28 cellular contexts compared by ENCODE assay signal in genomic region chr6:40320947-40321346, GRCh38.
"Had no signal": no experiment of that assay in that cellular context is flagged by ENCODE, and none has a peak within 500 bp of the region (broad histone marks: within the 10 kb centered on the region; RNA-seq: fewer than 3 reads in every experiment).

No MANE protein-coding gene starts in this region.

- H3K27ac ChIP-seq: colonic mucosa, coronary artery, epithelial cell of prostate, esophagus muscularis mucosa, esophagus squamous epithelium, foreskin keratinocyte, gastrocnemius medialis, gastroesophageal sphincter, heart left ventricle, heart right ventricle had no signal

- H3K4me1 ChIP-seq: colonic mucosa, esophagus muscularis mucosa, foreskin keratinocyte, gastroesophageal sphincter had no signal

- H3K4me3 ChIP-seq: colonic mucosa, coronary artery, dorsolateral prefrontal cortex, esophagus muscularis mucosa, esophagus squamous epithelium, gastrocnemius medialis, gastroesophageal sphincter, heart left ventricle, heart right ventricle had no signal

- H3K36me3 ChIP-seq: colonic mucosa, esophagus muscularis mucosa, esophagus squamous epithelium, gastrocnemius medialis, gastroesophageal sphincter, heart left ventricle, heart right ventricle had no signal

- ATAC-seq: effector memory CD8-positive, alpha-beta T cell; esophagus mucosa; foreskin keratinocyte; gastrocnemius medialis; gastroesophageal sphincter; heart left ventricle; heart right ventricle had no signal

- FAIRE-seq: colon, endometrium, endothelial cell of umbilical vein, frontal cortex had no signal

- H3K27me3 ChIP-seq: colonic mucosa, gastrocnemius medialis had no signal

- H3K9me3 ChIP-seq: colonic mucosa, esophagus squamous epithelium, gastrocnemius medialis had no signal

- DNase-seq: colonic mucosa; cortex of kidney; dermis blood vessel endothelial cell; dorsolateral prefrontal cortex; effector CD4-positive, alpha-beta T cell; effector CD8-positive, alpha-beta T cell; effector memory CD4-positive, alpha-beta T cell; effector memory CD8-positive, alpha-beta T cell; endodermal cell; erythroblast; esophagus squamous epithelium; foreskin fibroblast; foreskin keratinocyte; foreskin melanocyte; gastrocnemius medialis; glutamatergic neuron; head of caudate nucleus; heart left ventricle; heart right ventricle had no signal
